ENCODE assay signal across 11 cellular contexts in the genomic region with DNA sequence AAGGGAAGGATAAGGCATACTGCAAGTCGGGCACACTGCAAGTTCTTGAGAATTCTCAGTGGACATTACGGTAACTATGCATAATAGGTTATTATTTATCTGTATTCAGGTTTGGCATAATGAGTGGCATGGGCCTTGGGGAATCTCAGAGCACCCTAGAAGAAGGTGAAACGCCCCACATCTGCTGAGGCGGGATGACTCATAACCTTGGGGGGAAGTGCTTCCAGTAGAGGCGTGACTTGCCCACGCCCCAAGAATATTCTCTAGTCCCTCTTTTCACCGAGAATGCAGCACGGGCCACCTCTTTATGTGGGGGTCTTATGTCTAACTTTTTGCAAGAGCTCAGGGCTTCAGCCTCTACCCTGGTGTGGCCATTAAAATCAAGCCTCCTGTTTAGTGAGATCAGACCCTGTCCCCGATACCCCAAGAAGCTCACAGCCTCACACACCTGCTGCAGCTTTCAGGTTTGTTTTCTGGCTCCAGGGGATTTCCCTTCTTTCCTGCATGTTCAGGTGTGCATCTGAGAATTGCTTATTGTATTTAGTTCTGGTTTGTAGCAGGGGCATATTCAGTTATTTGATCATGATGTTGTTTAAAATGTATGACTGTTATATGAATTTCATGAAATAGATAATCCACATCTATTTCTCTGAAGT. TPM values are rescaled to one million over a fixed set of nuclear protein-coding genes. Genes with fewer than 3 reads are reported as not detected.
A peak's percentile ranks its signal among the peaks of the same experiment; 100 is the strongest.
DNase-seq lines count a peak whose midpoint lies in the region; ATAC-seq lines count a peak whose summit lies in the region.
"Had no signal": no experiment of that assay in that cellular context is flagged by ENCODE, and none has a peak within 500 bp of the region (broad histone marks: within the 10 kb centered on the region; RNA-seq: fewer than 3 reads in every experiment).

No MANE protein-coding gene starts in this region.

- H4K8ac ChIP-seq in neuronal stem cell (ENCODE audit: low read depth, low read length) = no peak overlapping the region

- H3K23ac ChIP-seq in neuronal stem cell (ENCODE audit: low read depth, low read length, poor library complexity) = no peak overlapping the region

- no peak overlapping the region for H2AFZ ChIP-seq in neuronal stem cell (ENCODE audit: low read length)

- no peaks in the 10 kb centered on the region for H3K27me3 ChIP-seq in neuronal stem cell (ENCODE audit: control insufficient read depth in 3 of 3, insufficient read depth in 3 of 3, low read depth in 1 of 3, low read length in 3 of 3)

- no peak overlapping the region for H3K18ac ChIP-seq in neuronal stem cell (ENCODE audit: low read length)

- peaks cover 3 to 6% of the 10 kb centered on the region in 2 donors for H3K9me3 ChIP-seq in neuronal stem cell (replicated peaks in 1 of 2; ENCODE audit: control insufficient read depth in 2 of 2, insufficient read depth in 1 of 2, low read depth in 1 of 2, low read length in 2 of 2)

- H4K91ac ChIP-seq in neuronal stem cell (ENCODE audit: low read depth, low read length, poor library complexity) = no peak overlapping the region

- H3K4me2 ChIP-seq in neuronal stem cell (ENCODE audit: insufficient read depth, low read length, poor library complexity, severe bottlenecking) = no peak overlapping the region

- peaks cover 6% of the 10 kb centered on the region for H3K79me1 ChIP-seq in neuronal stem cell (ENCODE audit: low read depth, low read length)

- H2BK12ac ChIP-seq in neuronal stem cell (ENCODE audit: low read length) = no peak overlapping the region

- no peak overlapping the region for H2BK120ac ChIP-seq in neuronal stem cell (ENCODE audit: low read depth, low read length)

- H2BK15ac ChIP-seq in neuronal stem cell (ENCODE audit: low read length) = no peak overlapping the region

- ATAC-seq in GM19043 (IDR thresholded peaks at IDR 0.05; ENCODE audit: low read depth, unreplicated experiment) (peak; percentile 80), HG02571 (IDR thresholded peaks at IDR 0.05; ENCODE audit: unreplicated experiment) (peak; percentile 96), HG03378 (IDR thresholded peaks at IDR 0.05; ENCODE audit: unreplicated experiment) (peak; percentile 86)
- ATAC-seq: HCT116 had no signal

- H2AK5ac ChIP-seq in neuronal stem cell (ENCODE audit: low read depth, low read length) = no peak overlapping the region

- no peak overlapping the region for H3K4me3 ChIP-seq in neuronal stem cell (ENCODE audit: low read length in 2 of 2)
- H3K4me3 ChIP-seq: skin epidermis had no signal

- H3K9ac ChIP-seq in neuronal stem cell (ENCODE audit: low read depth, low read length, poor library complexity) = no peak overlapping the region

- no peak overlapping the region for H3K14ac ChIP-seq in neuronal stem cell (ENCODE audit: low read length)

- H3K36me3 ChIP-seq in neuronal stem cell (replicated peaks in 1 of 2; ENCODE audit: control insufficient read depth in 2 of 2, insufficient read depth in 2 of 2, low read length in 2 of 2) = peaks cover 15 to 49% of the 10 kb centered on the region in 2 donors

- no peak overlapping the region for H3K27ac ChIP-seq in neuronal stem cell (replicated peaks; ENCODE audit: low read length)
- H3K27ac ChIP-seq: skin epidermis had no signal

- no CpG with 5 or more reads among the region's 9 CpGs for WGBS in neuronal stem cell (ENCODE audit: extremely low coverage in 2 of 2, insufficient read length in 2 of 2, insufficient replicate concordance in 1 of 2), 2 donors

- H3K4me1 ChIP-seq in neuronal stem cell (ENCODE audit: control insufficient read depth in 2 of 2, insufficient read depth in 1 of 2, low read depth in 1 of 2, low read length in 2 of 2) = no peaks in the 10 kb centered on the region

- no peak overlapping the region for H2BK5ac ChIP-seq in neuronal stem cell (ENCODE audit: low read length)

- H3K4ac ChIP-seq in neuronal stem cell (ENCODE audit: low read length) = no peak overlapping the region

- DNase-seq in putamen (ENCODE audit: low spot score) = peak; percentile 49
- no peak for DNase-seq in neuronal stem cell (ENCODE audit: low spot score)
- DNase-seq in dedifferentiated amniotic fluid mesenchymal stem cell (ENCODE audit: extremely low spot score) = no peak
- no peak for DNase-seq in stimulated activated CD8-positive, alpha-beta memory T cell treated with anti-CD3 and anti-CD28 coated beads, Interleukin-4, amount 100 ng/mL, for 48 hours
- DNase-seq: cerebellar nuclear complex, DND-41 had no signal

RNA-seq across cellular contexts. Expression of gene ZFP64, which starts 19.1 kb away (rescaled TPM):
- polyA plus RNA-seq in neuronal stem cell (2013, experiment 1 of 2) = 22.8 TPM
- polyA plus RNA-seq in neuronal stem cell (2013, experiment 2 of 2) = 22.1 TPM
